ENCODE assay signal across 8 cellular contexts in genomic region chr1:2392686-2393085, GRCh38. TPM values are rescaled to one million over a fixed set of nuclear protein-coding genes. Genes with fewer than 3 reads are reported as not detected.
DNase-seq lines count a peak whose midpoint lies in the region; ATAC-seq, FAIRE-seq and TF ChIP-seq lines count a peak whose summit lies in the region.

No MANE protein-coding gene starts in this region.

- H3K9me2 ChIP-seq in hepatocyte (replicated peaks; ENCODE audit: insufficient read depth), result no peaks in the 10 kb centered on the region

- H3K36me3 ChIP-seq in hepatocyte (replicated peaks; ENCODE audit: insufficient read depth, low read depth) (no peaks in the 10 kb centered on the region), small intestine (ENCODE audit: control insufficient read depth in 2 of 2, insufficient read depth in 2 of 2, low read length in 2 of 2) (peaks cover 2 to 12% of the 10 kb centered on the region in 2 donors), aorta (ENCODE audit: control insufficient read depth in 1 of 2, insufficient read depth in 2 of 2, low read length in 1 of 2) (peaks cover 0 to 4% of the 10 kb centered on the region in 2 donors)

- no peak overlapping the region for H4K91ac ChIP-seq in H9 (ENCODE audit: insufficient read length, low read depth, low read length)

- H3K27ac Mint-ChIP-seq in H9, result no peak overlapping the region
- H3K27ac Mint-ChIP-seq in WTC11, result peak overlapping the region; percentile 60

- no peak overlapping the region for H4K8ac ChIP-seq in H9 (replicated peaks; ENCODE audit: insufficient read length, low read depth, low read length)

- peaks cover 6% of the 10 kb centered on the region for H3K23me2 ChIP-seq in H9 (ENCODE audit: insufficient read length, low read depth, low read length, poor library complexity, severe bottlenecking)

- no peaks in the 10 kb centered on the region for H3K27me3 ChIP-seq in H9 (ENCODE audit: insufficient read depth, low read length)
- no peaks in the 10 kb centered on the region for H3K27me3 ChIP-seq in hepatocyte
- no peaks in the 10 kb centered on the region for H3K27me3 ChIP-seq in small intestine (ENCODE audit: control insufficient read depth in 2 of 2, insufficient read depth in 2 of 2, low read length in 2 of 2)
- no peaks in the 10 kb centered on the region for H3K27me3 ChIP-seq in aorta (ENCODE audit: control insufficient read depth in 1 of 2, insufficient read depth in 2 of 2, low read length in 1 of 2)

- no peak for ATAC-seq in WTC11
- ATAC-seq in aorta (ENCODE audit: low FRiP score), result no peak

- DNase-seq in H9 (no peak), WTC11 (ENCODE audit: low spot score) (no peak), hepatocyte (ENCODE audit: low spot score) (no peak), small intestine (no peak), SW 1271 (lab: John Stamatoyannopoulos, UW) (no peak), aorta (no peak), NCI-H446 (lab: John Stamatoyannopoulos, UW) (no peak)
- DNase-seq in activated effector memory CD4-positive, alpha-beta T cell treated with anti-CD3 and anti-CD28 coated beads, Interleukin-2, amount 50 U/mL, for 16 hours, result no peak

- no peaks in the 10 kb centered on the region for H3K4me1 ChIP-seq in H9 (ENCODE audit: insufficient read depth, low read length)
- H3K4me1 ChIP-seq in hepatocyte (ENCODE audit: insufficient read depth), result peaks cover 25% of the 10 kb centered on the region
- H3K4me1 ChIP-seq in small intestine (ENCODE audit: control insufficient read depth in 2 of 2, insufficient read depth in 1 of 2, low read depth in 1 of 2, low read length in 1 of 2), result peaks cover 3 to 11% of the 10 kb centered on the region in 2 donors
- no peaks in the 10 kb centered on the region for H3K4me1 ChIP-seq in aorta (ENCODE audit: control insufficient read depth in 1 of 2, insufficient read depth in 2 of 2, low read length in 2 of 2)

- H3K36me3 Mint-ChIP-seq in H9 (ENCODE audit: insufficient read depth in 1 of 3, low read depth in 3 of 3) (peaks cover 7 to 53% (median 41%) of the 10 kb centered on the region in 3 experiments; a peak in 6 of 7 replicates), WTC11 (peaks cover 22% of the 10 kb centered on the region)

- H3K79me2 ChIP-seq in H9 (ENCODE audit: insufficient read depth, low read length) (peaks cover 5% of the 10 kb centered on the region; the same call in 1 of the 2 replicates), hepatocyte (peaks cover 68% of the 10 kb centered on the region)

- no peak overlapping the region for H3K56ac ChIP-seq in H9 (ENCODE audit: insufficient read length, low read depth, low read length)

- no peak overlapping the region for H3K18ac ChIP-seq in H9 (ENCODE audit: insufficient read length, low read depth, low read length)

- no peak overlapping the region for H2BK120ac ChIP-seq in H9 (ENCODE audit: low read depth, low read length, poor library complexity, severe bottlenecking)

- no peak overlapping the region for H3K27ac ChIP-seq in H9 (ENCODE audit: insufficient read length, low read depth, low read length)
- peak overlapping the region; percentile 59 for H3K27ac ChIP-seq in hepatocyte
- peak overlapping the region; percentile 76 to 94 for H3K27ac ChIP-seq in small intestine (ENCODE audit: low read depth in 1 of 2, low read length in 1 of 2)
- H3K27ac ChIP-seq in aorta (ENCODE audit: low read depth in 1 of 2, low read length in 2 of 2), result no peak overlapping the region

- H4K5ac ChIP-seq in H9 (ENCODE audit: insufficient read length, low read depth, low read length), result no peak overlapping the region

- no peak overlapping the region for H2BK5ac ChIP-seq in H9 (ENCODE audit: insufficient read length, low read length)

- H3T11ph ChIP-seq in H9 (ENCODE audit: low read length), result no peak overlapping the region

- H3K4me3 ChIP-seq in hepatocyte (peak overlapping the region; percentile 24), small intestine (ENCODE audit: low read depth in 1 of 2, low read length in 2 of 2) (peak overlapping the region; percentile 84 to 89), aorta (ENCODE audit: low read length in 2 of 2) (peak overlapping the region in 1 of 2 donors; percentile 92)

- no peak overlapping the region for H2AFZ ChIP-seq in H9 (ENCODE audit: low read length)
- H2AFZ ChIP-seq in hepatocyte, result no peak overlapping the region

- CTCF ChIA-PET in WTC11 (lab: Charles Lee), result interaction anchor here (1.6 to 2.3 kb wide), 2 partner anchors 11 to 14 kb away, joined by 3 to 8 read pairs; no protein-coding TSS in a partner anchor

- peak overlapping the region; percentile 81 for H3K9ac ChIP-seq in H9 (ENCODE audit: extremely low read depth, insufficient read length, low read length)

- WGBS in H9 (ENCODE audit: extremely low coverage, insufficient read length, low lambda C conversion rate), result no CpG with 5 or more reads among the region's 16 CpGs
- 71% methylated on average over 16 of the region's 16 CpGs for WGBS in hepatocyte (ENCODE audit: low lambda C conversion rate, missing lambda C conversion rate)
- 12 to 40% (median 24%) methylated on average over 16 of the region's 16 CpGs for WGBS in small intestine, 3 donors
- 43 to 49% methylated on average over 16 of the region's 16 CpGs for WGBS in aorta, 2 donors

- no peak overlapping the region; the same call in 1 of the 2 replicates for H3K14ac ChIP-seq in H9 (ENCODE audit: insufficient read depth, low read length)

- intact Hi-C loops in aorta (cut with DNase I), result no loop called here

- FAIRE-seq in small intestine (lab: Jason Lieb, UNC), result no peak

- H2BK15ac ChIP-seq in H9 (ENCODE audit: low read depth, low read length), result no peak overlapping the region

- peaks cover 11% of the 10 kb centered on the region for H3K79me1 ChIP-seq in H9 (ENCODE audit: insufficient read depth, low read depth, low read length, poor library complexity, severe bottlenecking)

- H3K9me3 ChIP-seq in H9 (ENCODE audit: control insufficient read depth, low read depth, low read length), result no peaks in the 10 kb centered on the region
- H3K9me3 ChIP-seq in hepatocyte (ENCODE audit: low read depth), result no peaks in the 10 kb centered on the region
- no peaks in the 10 kb centered on the region for H3K9me3 ChIP-seq in small intestine (ENCODE audit: control insufficient read depth, low read depth)
- no peaks in the 10 kb centered on the region for H3K9me3 ChIP-seq in aorta (ENCODE audit: control insufficient read depth, low read length)

- H3K4me2 ChIP-seq in H9 (ENCODE audit: insufficient read depth, insufficient read length, low read length) (peak overlapping the region; percentile 88), hepatocyte (peak overlapping the region; percentile 91)

- H3K23ac ChIP-seq in H9 (ENCODE audit: insufficient read length, low read depth, low read length), result no peak overlapping the region

- POLR2A ChIA-PET in WTC11 (lab: Charles Lee), result no interaction called here

- H3K9me3 Mint-ChIP-seq in H9, result no peaks in the 10 kb centered on the region
- no peaks in the 10 kb centered on the region for H3K9me3 Mint-ChIP-seq in WTC11

- no peak for TF ChIP-seq CTCF in H9 (conservative IDR thresholded peaks at IDR 0.05)
- TF ChIP-seq CTCF in WTC11 (IDR thresholded peaks at IDR 0.05), result no peak
- TF ChIP-seq CTCF in hepatocyte (IDR thresholded peaks at IDR 0.05; ENCODE audit: poor library complexity), result no peak

- H2BK12ac ChIP-seq in H9 (ENCODE audit: insufficient read length, low read depth, low read length), result no peak overlapping the region

- peak overlapping the region; percentile 81 to 92 for H3K4me3 Mint-ChIP-seq in H9
- H3K4me3 Mint-ChIP-seq in WTC11, result peak overlapping the region; percentile 85

- H3K27me3 Mint-ChIP-seq in H9 (ENCODE audit: low read depth) (no peaks in the 10 kb centered on the region), WTC11 (ENCODE audit: low read depth) (no peaks in the 10 kb centered on the region)

- H2BK20ac ChIP-seq in H9 (ENCODE audit: low read depth, low read length, poor library complexity, severe bottlenecking), result no peak overlapping the region

- no peak overlapping the region for H2AK5ac ChIP-seq in H9 (ENCODE audit: insufficient read length, low read length)

- H3K4ac ChIP-seq in H9 (ENCODE audit: low read depth, low read length), result no peak overlapping the region

- H3K4me1 Mint-ChIP-seq in H9, result peaks cover 9 to 20% of the 10 kb centered on the region in 2 experiments
- peaks cover 17% of the 10 kb centered on the region for H3K4me1 Mint-ChIP-seq in WTC11

- H4K20me1 ChIP-seq in H9 (ENCODE audit: control insufficient read depth, insufficient read depth, insufficient read length), result peaks cover 2% of the 10 kb centered on the region
- peaks cover 27% of the 10 kb centered on the region for H4K20me1 ChIP-seq in hepatocyte (ENCODE audit: insufficient read depth, poor library complexity, severe bottlenecking)

TF ChIP-seq in WTC11, 78 proteins besides CTCF, POLR2A, EP300 and RAD21 (continues in another document):
- no peak for TF ChIP-seq ZBTB43 (CRISPR knock-in tag; IDR thresholded peaks at IDR 0.05)

RNA-seq across cellular contexts. Expression of gene RER1, which starts 1.0 kb away (rescaled TPM):
- total RNA-seq in H9 (2021) (110 and 118 TPM in 2 replicates), WTC11 (2021) (72.1 to 80.4 TPM (median 79.8 TPM) in 3 replicates), hepatocyte (89.5 and 123 TPM in 2 replicates), aorta (10 to 100 TPM; 91.0 to 99.8 TPM)
- polyA plus RNA-seq in hepatocyte (227 and 237 TPM in 2 replicates), small intestine (100 to 1,000 TPM in 1 of 3 donors, 10 to 100 TPM in 2; 70.0 to 106 (median 71.1) TPM), aorta (10 to 100 TPM; 41.1 to 75.8 TPM)

RNA-seq across cellular contexts. Expression of gene MORN1, which starts 1.3 kb away (rescaled TPM):
- total RNA-seq in H9 (2021), result 12.7 and 14.3 TPM in 2 replicates
- total RNA-seq in WTC11 (2021), result 14.5 to 19.7 TPM (median 18.5 TPM) in 3 replicates
- total RNA-seq in hepatocyte, result 4.0 and 9.4 TPM in 2 replicates
- polyA plus RNA-seq in hepatocyte, result 4.5 and 7.8 TPM in 2 replicates
- 1 to 10 TPM; 1.1 to 4.3 (median 1.3) TPM for polyA plus RNA-seq in small intestine
- 10 to 100 TPM in 1 of 2 donors, 1 to 10 TPM in 1; 4.7 to 12.0 TPM for total RNA-seq in aorta
- 1 to 10 TPM in 1 of 2 donors, under 1 TPM in 1; 0.50 to 9.0 TPM for polyA plus RNA-seq in aorta

RNA-seq across cellular contexts. Expression of gene PEX10, which starts 19.7 kb away (rescaled TPM):
- total RNA-seq in H9 (2021) (33.6 and 34.4 TPM in 2 replicates), WTC11 (2021) (28.6 to 31.7 TPM (median 29.3 TPM) in 3 replicates), hepatocyte (25.5 and 31.6 TPM in 2 replicates), aorta (10 to 100 TPM in 1 of 2 donors, 1 to 10 TPM in 1; 9.8 to 13.1 TPM)
- polyA plus RNA-seq in hepatocyte (24.7 and 25.9 TPM in 2 replicates), small intestine (10 to 100 TPM; 11.9 to 21.3 (median 12.4) TPM), aorta (10 to 100 TPM in 1 of 2 donors, 1 to 10 TPM in 1; 4.0 to 15.3 TPM)

Comparison
In these comparisons a context has a peak if more than half of its experiments do, and no peak if none do; other contexts are left out.
1. H3K27ac ChIP-seq: peak in hepatocyte (single experiment) and small intestine (2 of 2); none in H9 (single experiment) and aorta (0 of 2).